8 cellular contexts compared by ENCODE assay signal in genomic region chr11:6481012-6481923, GRCh38. TPM values are rescaled to one million over a fixed set of nuclear protein-coding genes. Genes with fewer than 3 reads are reported as not detected.
DNase-seq lines count a peak whose midpoint lies in the region; ATAC-seq and TF ChIP-seq lines count a peak whose summit lies in the region.

ARFIP2 (minus strand) TSS chr11:6481331; CDS start chr11:6480421, 910 bp downstream.
TIMM10B (plus strand) TSS chr11:6481501; CDS start chr11:6481517, 16 bp downstream.

- peaks cover 49% of the 10 kb centered on the region for H3K36me3 Mint-ChIP-seq in CD8-positive, alpha-beta T cell

- H3K9me3 ChIP-seq in CD8-positive, alpha-beta T cell (ENCODE audit: low read length): no peaks in the 10 kb centered on the region
- no peaks in the 10 kb centered on the region for H3K9me3 ChIP-seq in lower lobe of right lung

- H3K27me3 ChIP-seq in CD8-positive, alpha-beta T cell (ENCODE audit: insufficient read depth, low read length): no peaks in the 10 kb centered on the region
- H3K27me3 ChIP-seq in lower lobe of right lung (ENCODE audit: low read depth): no peaks in the 10 kb centered on the region

- intact Hi-C loops in CD8-positive, alpha-beta T cell (cut with DNase I, micrococcal nuclease): loop anchor here (1.0 to 5.0 kb wide), 10 partner anchors 8 to 1506 kb away; partner anchors contain the start of genes ILK (in 2 of the 2), MRPL17 (in 2 of the 2), RRP8 (in 2 of the 2) and SMPD1 (in 2 of the 2)
- intact Hi-C loops in lower lobe of right lung (cut with DNase I): no loop called here

- peaks cover 31% of the 10 kb centered on the region for H3K36me3 ChIP-seq in CD8-positive, alpha-beta T cell (ENCODE audit: insufficient read depth, low read length)
- peaks cover 79% of the 10 kb centered on the region for H3K36me3 ChIP-seq in lower lobe of right lung

- CTCF ChIA-PET in CD8-positive, alpha-beta T cell (lab: Charles Lee): interaction anchor here (0.8 to 3.7 kb wide), 13 partner anchors 9 to 1505 kb away, joined by 3 to 22 read pairs (median 4); partner anchors contain the start of genes EIF3F, MRPL17 and TAF10

- peak within 1 kb of the TSS; percentile 87 for H3K27ac ChIP-seq in CD8-positive, alpha-beta T cell (ENCODE audit: low read depth, low read length)
- H3K27ac ChIP-seq in lower lobe of right lung: peak within 1 kb of the TSS; percentile 91

- POLR2A ChIA-PET in CD8-positive, alpha-beta T cell (lab: Charles Lee): interaction anchor here (0.6 to 2.4 kb wide), 16 partner anchors 8 to 792 kb away, joined by 3 to 18 read pairs (median 6); partner anchors contain the start of genes DNHD1, MRPL17, SMPD1 and TAF10

- DNase-seq in CD8-positive, alpha-beta T cell: peak; percentile 92 to 99 (median 96)
- DNase-seq in HS-27A (ENCODE audit: low read depth): peak; percentile 87
- peak; percentile 83 for DNase-seq in NK-92 (lab: John Stamatoyannopoulos, UW; ENCODE audit: unreplicated experiment)
- DNase-seq in activated CD8-positive, alpha-beta memory T cell treated with anti-CD3 and anti-CD28 coated beads for 1 hour (ENCODE audit: extremely low read depth in 1 of 2, low read depth in 1 of 2): peak; percentile 89 to 95
- peak; percentile 96 for DNase-seq in effector CD4-positive, alpha-beta T cell
- DNase-seq in lower lobe of right lung: peak; percentile 100
- DNase-seq in stimulated activated CD4-positive, alpha-beta T cell treated with anti-CD3 and anti-CD28 coated beads, TNF-alpha, amount 100 ng/mL, for 24 hours (ENCODE audit: low read depth in 3 of 3): peak; percentile 93 to 98 (median 96)

- H3K27ac Mint-ChIP-seq in CD8-positive, alpha-beta T cell: peak within 1 kb of the TSS; percentile 99

- H3K9me3 Mint-ChIP-seq in CD8-positive, alpha-beta T cell: no peaks in the 10 kb centered on the region

- H3K4me3 ChIP-seq in CD8-positive, alpha-beta T cell (ENCODE audit: low read depth, low read length): peak within 1 kb of the TSS; percentile 76
- H3K4me3 ChIP-seq in lower lobe of right lung: peak within 1 kb of the TSS; percentile 70

- TF ChIP-seq CTCF in CD8-positive, alpha-beta T cell (IDR thresholded peaks at IDR 0.05): no peak
- no peak for TF ChIP-seq CTCF in lower lobe of right lung (IDR thresholded peaks at IDR 0.05)

- H3K4me1 Mint-ChIP-seq in CD8-positive, alpha-beta T cell (ENCODE audit: low read depth): peaks cover 40% of the 10 kb centered on the region

- H3K4me1 ChIP-seq in CD8-positive, alpha-beta T cell (ENCODE audit: insufficient read depth, low read length): peaks cover 32% of the 10 kb centered on the region
- H3K4me1 ChIP-seq in lower lobe of right lung: peaks cover 29% of the 10 kb centered on the region

- H3K4me3 Mint-ChIP-seq in CD8-positive, alpha-beta T cell: peak within 1 kb of the TSS; percentile 96

- peak; percentile 95 for ATAC-seq in CD8-positive, alpha-beta T cell
- ATAC-seq in GM19467 (IDR thresholded peaks at IDR 0.05; ENCODE audit: unreplicated experiment): peak; percentile 97
- peak; percentile 97 to 99 for ATAC-seq in lower lobe of right lung

- no peaks in the 10 kb centered on the region for H3K27me3 Mint-ChIP-seq in CD8-positive, alpha-beta T cell (ENCODE audit: low read depth)

RNA-seq across cellular contexts. Expression of gene ARFIP2, which starts in this region (rescaled TPM):
- 10 to 100 TPM; 76.5 to 89.7 TPM for total RNA-seq in CD8-positive, alpha-beta T cell
- total RNA-seq in lower lobe of right lung: 38.8 TPM

RNA-seq across cellular contexts. Expression of gene TIMM10B, which starts in this region (rescaled TPM):
- 10 to 100 TPM; 68.6 to 73.0 TPM for total RNA-seq in CD8-positive, alpha-beta T cell
- total RNA-seq in lower lobe of right lung: 34.6 TPM

Comparison
In these comparisons a context has a peak if more than half of its experiments do, and no peak if none do; other contexts are left out.
1. Peak in every context shown above with its lines: DNase-seq, ATAC-seq, H3K4me3 ChIP-seq and H3K27ac ChIP-seq.